Comparison of ENCODE assay signal across 8 cellular contexts in the genomic region with DNA sequence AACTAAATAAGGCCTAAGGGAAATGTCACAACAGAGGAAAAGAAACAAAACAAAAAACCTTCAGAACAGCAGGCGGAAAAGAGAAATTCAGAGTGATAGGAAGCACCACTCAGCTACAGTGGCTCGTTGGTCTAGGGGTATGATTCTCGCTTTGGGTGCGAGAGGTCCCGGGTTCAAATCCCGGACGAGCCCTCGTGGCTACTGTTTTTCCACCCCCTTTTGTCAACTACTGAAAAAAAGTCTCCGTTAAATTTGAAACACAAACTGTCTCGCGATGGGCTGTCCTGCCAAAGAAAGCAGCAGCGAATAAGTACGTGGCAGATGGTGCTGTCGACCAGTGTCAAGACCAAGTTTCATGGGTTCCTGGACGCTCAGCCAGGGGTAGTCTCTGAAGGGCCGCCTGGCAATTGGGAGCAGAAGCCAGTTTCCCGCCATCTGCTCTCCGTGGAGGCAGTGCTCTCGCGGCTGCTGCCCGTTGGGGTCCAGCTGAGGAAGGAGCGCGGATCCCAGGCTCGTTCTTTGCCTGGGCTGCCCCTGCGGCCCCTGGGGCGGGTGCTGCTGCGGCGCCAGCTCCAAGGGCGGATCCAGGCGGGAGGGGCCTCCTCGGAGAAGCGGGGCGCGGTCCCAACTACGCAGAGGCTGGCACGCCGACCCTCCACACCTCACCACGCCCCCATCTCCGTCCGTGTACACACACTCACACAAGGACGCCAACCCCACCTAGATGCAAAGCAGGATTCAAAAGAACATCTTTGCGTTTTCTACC. TPM values are rescaled to one million over a fixed set of nuclear protein-coding genes. Genes with fewer than 3 reads are reported as not detected.
DNase-seq lines count a peak whose midpoint lies in the region; ATAC-seq, FAIRE-seq and TF ChIP-seq lines count a peak whose summit lies in the region.

A gene with protein sequence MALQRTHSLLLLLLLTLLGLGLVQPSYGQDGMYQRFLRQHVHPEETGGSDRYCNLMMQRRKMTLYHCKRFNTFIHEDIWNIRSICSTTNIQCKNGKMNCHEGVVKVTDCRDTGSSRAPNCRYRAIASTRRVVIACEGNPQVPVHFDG (plus strand): TSS at position 665 of the 766 bp plus-strand sequence. CDS start 14,812 bp downstream, outside the sequence.

- no peak for ATAC-seq in GM18873 (IDR thresholded peaks at IDR 0.05; ENCODE audit: low FRiP score, unreplicated experiment)

- H3K36me3 ChIP-seq in keratinocyte (ENCODE audit: control insufficient read depth in 2 of 2, extremely low read depth in 1 of 2, insufficient read depth in 2 of 2, low read length in 2 of 2), result no peaks in the 10 kb centered on the region

- dilution Hi-C loops in keratinocyte (cut with MboI; ENCODE audit: extremely low pct_ligation_motif_present, low sequenced_read_pairs), result no loop called here

- no peaks in the 10 kb centered on the region for H3K9me3 ChIP-seq in keratinocyte (ENCODE audit: control insufficient read depth, low read depth, low read length)

- no peak for TF ChIP-seq CTCF in keratinocyte (optimal IDR thresholded peaks at IDR 0.05 in 1 of 3, IDR thresholded peaks at IDR 0.05 in 1 of 3, conservative IDR thresholded peaks at IDR 0.05 in 1 of 3; ENCODE audit: extremely low read depth in 1 of 3, insufficient read depth in 2 of 3, low read length in 3 of 3)

- H3K79me2 ChIP-seq in keratinocyte (ENCODE audit: control insufficient read depth, insufficient read depth, low read length), result no peaks in the 10 kb centered on the region

- H2AFZ ChIP-seq in keratinocyte (ENCODE audit: control insufficient read depth, low read length), result peak within 1 kb of the TSS; percentile 93

- no peaks in the 10 kb centered on the region for H3K27me3 ChIP-seq in keratinocyte (ENCODE audit: control insufficient read depth, extremely low read depth, insufficient read depth, low read length)

- peak within 1 kb of the TSS; percentile 100 for H3K27ac ChIP-seq in caudate nucleus (ENCODE audit: low read depth, low read length)
- peak within 1 kb of the TSS; percentile 90 for H3K27ac ChIP-seq in keratinocyte (ENCODE audit: control insufficient read depth, insufficient read depth, low read length)

- H3K4me2 ChIP-seq in keratinocyte (ENCODE audit: control insufficient read depth, extremely low read depth, insufficient read depth, low read depth, low read length), result peak within 1 kb of the TSS; percentile 88

- H3K9ac ChIP-seq in keratinocyte (ENCODE audit: control insufficient read depth, extremely low read depth, insufficient read depth, low read length), result peak within 1 kb of the TSS; percentile 90

- H3K9me1 ChIP-seq in keratinocyte (ENCODE audit: control insufficient read depth, extremely low read depth, insufficient read depth, low read length), result no peaks in the 10 kb centered on the region

- FAIRE-seq in G401.6 (lab: Jason Lieb, UNC) (peak; percentile 82), keratinocyte (lab: Jason Lieb, UNC) (no peak)

- H3K4me3 ChIP-seq in keratinocyte (ENCODE audit: control insufficient read depth in 2 of 3, extremely low read depth in 1 of 3, insufficient read depth in 2 of 3, low read depth in 1 of 3, low read length in 3 of 3), result peak within 1 kb of the TSS; percentile 75 to 87 (median 84)

- no peaks in the 10 kb centered on the region for H4K20me1 ChIP-seq in keratinocyte (ENCODE audit: control insufficient read depth, extremely low read depth, insufficient read depth, low read length)

- peaks cover 19% of the 10 kb centered on the region for H3K4me1 ChIP-seq in keratinocyte (ENCODE audit: control insufficient read depth, extremely low read depth, insufficient read depth, low read length)

- DNase-seq in HCEC 1CT (peak; percentile 89), NCI-H2029 (lab: John Stamatoyannopoulos, UW) (peak; percentile 18), caudate nucleus (lab: John Stamatoyannopoulos, UW) (peak in 56 of 61 donors; percentile 20 to 88 (median 66)), keratinocyte (ENCODE audit: low read depth, low spot score) (peak; percentile 88)
- DNase-seq in activated CD4-positive, CD25-positive, alpha-beta regulatory T cell treated with anti-CD3 and anti-CD28 coated beads, Interleukin-2, amount 50 U/mL, for 16 hours (ENCODE audit: low read depth, low spot score), result peak; percentile 65
- peak; percentile 66 to 77 for DNase-seq in stimulated activated CD4-positive, alpha-beta T cell treated with anti-CD3 and anti-CD28 coated beads, Interleukin-12 subunit alpha, Interleukin-12 subunit beta, amount 100 ng/mL, for 24 hours (ENCODE audit: low read depth in 2 of 2)

RNA-seq across cellular contexts. Expression of the gene that starts here (rescaled TPM):
- 5.5 to 12.8 TPM (median 9.5 TPM) in 3 replicates for polyA plus RNA-seq in keratinocyte
- polyA plus RNA-seq in keratinocyte (2011; ENCODE audit: low read depth), result 3.5 TPM
- polyA plus RNA-seq in keratinocyte (2011; cell fraction: cytosol; rRNA removed), result 4.5 and 6.7 TPM in 2 replicates
- 12.6 and 16.3 TPM in 2 replicates for polyA plus RNA-seq in keratinocyte (2011; cell fraction: nucleus; rRNA removed)
- 3.5 and 7.1 TPM in 2 replicates for polyA plus RNA-seq in keratinocyte (2012; ENCODE audit: low replicate concordance)
- 1.7 to 6.6 TPM (median 5.3 TPM) in 3 replicates for polyA minus RNA-seq in keratinocyte
- not detected for polyA minus RNA-seq in keratinocyte (2011; cell fraction: cytosol; rRNA and poly(A)+ RNA removed)
- 3.7 and 4.8 TPM in 2 replicates for polyA minus RNA-seq in keratinocyte (2011; cell fraction: nucleus; rRNA and poly(A)+ RNA removed)

Comparison
In these comparisons a context has a peak if more than half of its experiments do, and no peak if none do; other contexts are left out.
1. DNase-seq: peak in every context shown above with its lines; median percentile 89 in HCEC 1CT; 88 in keratinocyte; 72 in stimulated activated CD4-positive, alpha-beta T cell treated with anti-CD3 and anti-CD28 coated beads, Interleukin-12 subunit alpha, Interleukin-12 subunit beta, amount 100 ng/mL, for 24 hours; 66 in caudate nucleus; 65 in activated CD4-positive, CD25-positive, alpha-beta regulatory T cell treated with anti-CD3 and anti-CD28 coated beads, Interleukin-2, amount 50 U/mL, for 16 hours; 18 in NCI-H2029.